8 cellular contexts compared by ENCODE assay signal in the genomic region with DNA sequence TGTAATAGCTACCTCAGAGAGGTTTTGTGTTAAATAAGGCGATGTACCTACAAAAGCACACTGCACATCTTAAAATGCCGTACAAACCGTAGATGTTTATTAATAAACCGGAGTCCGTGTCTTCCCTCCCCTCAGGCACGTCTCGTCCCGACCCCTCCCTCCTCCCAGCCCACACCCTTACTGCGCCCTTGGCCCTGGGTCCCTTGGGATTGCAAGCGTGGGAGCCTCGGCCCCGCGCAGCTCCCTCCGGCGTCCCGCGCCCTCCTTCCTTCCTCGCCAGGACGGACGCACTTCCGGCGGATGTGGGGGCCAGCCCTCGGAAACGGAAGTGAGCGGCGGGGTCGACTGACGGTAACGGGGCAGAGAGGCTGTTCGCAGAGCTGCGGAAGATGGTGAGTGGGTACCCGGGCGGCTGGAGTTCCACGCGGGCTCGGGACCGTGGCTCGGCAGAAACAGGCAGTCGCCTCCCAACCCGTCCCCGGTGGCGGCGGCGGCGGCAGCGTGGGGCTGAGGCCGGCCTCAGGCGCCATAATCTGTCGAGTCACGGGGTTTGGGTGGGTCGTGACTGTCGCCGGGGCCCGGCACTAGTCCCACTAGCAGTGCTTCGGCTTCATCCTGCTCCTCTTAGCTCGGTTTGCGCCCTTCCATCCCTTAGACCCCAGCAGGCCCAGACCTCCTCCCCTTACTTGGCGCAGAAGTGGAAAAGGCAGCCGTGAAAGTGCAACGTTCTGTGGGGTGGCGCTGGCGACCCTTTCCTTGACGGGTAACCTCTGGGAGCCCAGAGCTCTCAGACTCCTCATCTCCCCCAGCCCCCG. TPM values are rescaled to one million over a fixed set of nuclear protein-coding genes. Genes with fewer than 3 reads are reported as not detected.
A peak's percentile ranks its signal among the peaks of the same experiment; 100 is the strongest.
DNase-seq lines count a peak whose midpoint lies in the region; TF ChIP-seq lines count a peak whose summit lies in the region.

A gene with protein sequence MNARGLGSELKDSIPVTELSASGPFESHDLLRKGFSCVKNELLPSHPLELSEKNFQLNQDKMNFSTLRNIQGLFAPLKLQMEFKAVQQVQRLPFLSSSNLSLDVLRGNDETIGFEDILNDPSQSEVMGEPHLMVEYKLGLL (plus strand): TSS at position 335 of the 815 bp plus-strand sequence. CDS start 55 bp downstream, at position 390.

- H2AFZ ChIP-seq in OCI-LY1 (ENCODE audit: low read length): peak within 1 kb of the TSS; percentile 29; the same call in 1 of the 2 replicates

- H3K27ac Mint-ChIP-seq in endothelial cell (ENCODE audit: unreplicated experiment) (peak within 1 kb of the TSS; percentile 96), mesothelial cell of epicardium (peak within 1 kb of the TSS; percentile 95)

- peak within 1 kb of the TSS; percentile 97 for H3K4me3 Mint-ChIP-seq in endothelial cell (ENCODE audit: unreplicated experiment)
- peak within 1 kb of the TSS; percentile 95 for H3K4me3 Mint-ChIP-seq in mesothelial cell of epicardium

- H3K9ac ChIP-seq in OCI-LY1 (ENCODE audit: low read length): peak within 1 kb of the TSS; percentile 90

- H3K27me3 Mint-ChIP-seq in endothelial cell (ENCODE audit: unreplicated experiment): no peaks in the 10 kb centered on the region
- H3K27me3 Mint-ChIP-seq in mesothelial cell of epicardium (ENCODE audit: low read depth): no peaks in the 10 kb centered on the region

- H3K27me3 ChIP-seq in OCI-LY1 (ENCODE audit: insufficient read depth, low read length): no peaks in the 10 kb centered on the region

- H4K20me1 ChIP-seq in OCI-LY1 (ENCODE audit: insufficient read depth, low read length): no peaks in the 10 kb centered on the region

- H3K9me3 Mint-ChIP-seq in endothelial cell (ENCODE audit: unreplicated experiment) (no peaks in the 10 kb centered on the region), mesothelial cell of epicardium (no peaks in the 10 kb centered on the region)

- H3K4me1 ChIP-seq in OCI-LY1 (ENCODE audit: insufficient read depth, low read length, severe bottlenecking): peaks cover 40% of the 10 kb centered on the region

- peak within 1 kb of the TSS; percentile 79 for H3K4me2 ChIP-seq in OCI-LY1 (ENCODE audit: low read length)

- H3K36me3 Mint-ChIP-seq in endothelial cell (ENCODE audit: low read depth, unreplicated experiment): peaks cover 3% of the 10 kb centered on the region
- peaks cover 2% of the 10 kb centered on the region for H3K36me3 Mint-ChIP-seq in mesothelial cell of epicardium

- H3K4me3 ChIP-seq in OCI-LY1 (ENCODE audit: low read depth, low read length, poor library complexity, severe bottlenecking): peak within 1 kb of the TSS; percentile 87

- peaks cover 51% of the 10 kb centered on the region for H3K79me2 ChIP-seq in OCI-LY1 (ENCODE audit: insufficient read depth, low read length)

- DNase-seq in Caki2 (ENCODE audit: low read depth): peak; percentile 79
- DNase-seq in GM20000 (ENCODE audit: low spot score): peak; percentile 90
- DNase-seq in HT1080 (ENCODE audit: low read depth): peak; percentile 93
- DNase-seq in activated CD8-positive, alpha-beta memory T cell treated with anti-CD3 and anti-CD28 coated beads, Interleukin-2, amount 50 U/mL, for 48 hours: peak; percentile 97
- peak; percentile 83 for DNase-seq in endothelial cell (ENCODE audit: low spot score)
- DNase-seq in mesothelial cell of epicardium (ENCODE audit: low spot score in 2 of 2, unreplicated experiment in 2 of 2): peak; percentile 77 to 83
- peak; percentile 88 for DNase-seq in stimulated activated CD8-positive, alpha-beta memory T cell treated with anti-CD3 and anti-CD28 coated beads, Interleukin-15, amount 100 ng/mL, for 48 hours (ENCODE audit: low read depth in 2 of 2)

- peaks cover 27% of the 10 kb centered on the region for H3K36me3 ChIP-seq in OCI-LY1 (ENCODE audit: insufficient read depth, low read length)

- no peaks in the 10 kb centered on the region for H3K9me2 ChIP-seq in OCI-LY1 (ENCODE audit: low read depth, low read length)

- in situ Hi-C loops in Caki2 (cut with HindIII; ENCODE audit: low pct_unique_long_range_greater_than_20kb, low sequenced_read_pairs): no loop called here

- H3F3A ChIP-seq in OCI-LY1 (ENCODE audit: insufficient read depth, low read length): no peaks in the 10 kb centered on the region

- peak within 1 kb of the TSS; percentile 47 for H3K27ac ChIP-seq in OCI-LY1 (ENCODE audit: low read depth, low read length, poor library complexity, severe bottlenecking)

- no peak for TF ChIP-seq CTCF in GM20000 (IDR thresholded peaks at IDR 0.05; ENCODE audit: extremely low read depth, missing control alignments)
- peak; percentile 13; the same call in 1 of the 2 replicates for TF ChIP-seq CTCF in OCI-LY1 (IDR thresholded peaks at IDR 0.05; ENCODE audit: low read length)
- TF ChIP-seq CTCF in endothelial cell (IDR thresholded peaks at IDR 0.05; ENCODE audit: unreplicated experiment): no peak
- no peak for TF ChIP-seq CTCF in mesothelial cell of epicardium (IDR thresholded peaks at IDR 0.05; ENCODE audit: unreplicated experiment)

- peaks cover 63% of the 10 kb centered on the region for H3K4me1 Mint-ChIP-seq in endothelial cell (ENCODE audit: unreplicated experiment)
- H3K4me1 Mint-ChIP-seq in mesothelial cell of epicardium: peaks cover 48% of the 10 kb centered on the region

- no peaks in the 10 kb centered on the region for H3K9me3 ChIP-seq in OCI-LY1 (ENCODE audit: low read length)

RNA-seq across cellular contexts. Expression of the gene that starts here (rescaled TPM):
- total RNA-seq in Caki2 (2014; rRNA removed; shearing (Covaris generic); ENCODE audit: low replicate concordance): 44.7 and 73.6 TPM in 2 replicates
- total RNA-seq in HT1080 (2014; rRNA removed; shearing (Covaris generic)): 163 and 172 TPM in 2 replicates
- polyA plus RNA-seq in HT1080 (2015; cell fraction: cytosol; rRNA removed): 153 and 191 TPM in 2 replicates
- 83.0 and 104 TPM in 2 replicates for polyA plus RNA-seq in HT1080 (2015; cell fraction: nucleus; rRNA removed)
- total RNA-seq in endothelial cell (ENCODE audit: unreplicated experiment) (108 TPM), mesothelial cell of epicardium (49.6 to 50.5 TPM (median 49.7 TPM) in 3 replicates)

Comparison
In these comparisons a context has a peak if more than half of its experiments do, and no peak if none do; other contexts are left out.
1. Peak in every context shown above with its lines: DNase-seq, H3K4me3 ChIP-seq and H3K27ac ChIP-seq.